In genomic region chr18:30359521-30359920, GRCh38 we compare ENCODE assay signal across 17 cellular contexts.
DNase-seq lines count a peak whose midpoint lies in the region; ATAC-seq and TF ChIP-seq lines count a peak whose summit lies in the region.
"Had no signal": no experiment of that assay in that cellular context is flagged by ENCODE, and none has a peak within 500 bp of the region (broad histone marks: within the 10 kb centered on the region; RNA-seq: fewer than 3 reads in every experiment).

No MANE protein-coding gene starts in this region.

- no peaks in the 10 kb centered on the region for H3K79me2 ChIP-seq in PC-3 (ENCODE audit: low read length)

- no peaks in the 10 kb centered on the region for H3K36me3 Mint-ChIP-seq in naive thymus-derived CD8-positive, alpha-beta T cell
- no peaks in the 10 kb centered on the region for H3K36me3 Mint-ChIP-seq in activated CD4-positive, alpha-beta T cell treated with anti-CD3 and anti-CD28 coated beads, Interleukin-2, amount 10 ng/mL, durations not matched to agents 7 days and 5 days (ENCODE audit: low read depth)

- POLR2A ChIA-PET in PC-3 (lab: Charles Lee; ENCODE audit: unreplicated experiment): no interaction called here
- POLR2A ChIA-PET in naive thymus-derived CD8-positive, alpha-beta T cell (lab: Charles Lee): no interaction called here
- POLR2A ChIA-PET in activated CD4-positive, alpha-beta T cell treated with anti-CD3 and anti-CD28 coated beads, Interleukin-2, amount 10 ng/mL, durations not matched to agents 7 days and 5 days (lab: Charles Lee): no interaction called here

- H3K4me3 ChIP-seq in PC-3 (ENCODE audit: low read length) (no peak overlapping the region), epithelial cell of esophagus (ENCODE audit: low read length) (no peak overlapping the region), sigmoid colon (no peak overlapping the region)
- H3K4me3 ChIP-seq: SJSA1 had no signal

- TF ChIP-seq CTCF in PC-3 (conservative IDR thresholded peaks at IDR 0.05; ENCODE audit: low read depth, low read length): no peak
- TF ChIP-seq CTCF in epithelial cell of esophagus (IDR thresholded peaks at IDR 0.05; ENCODE audit: insufficient read depth, low read depth, low read length, missing control alignments): no peak
- TF ChIP-seq CTCF in sigmoid colon (IDR thresholded peaks at IDR 0.05): no peak

- no peaks in the 10 kb centered on the region for H3K9me2 ChIP-seq in PC-3 (replicated peaks; ENCODE audit: low read length)

- H3F3A ChIP-seq in PC-3 (ENCODE audit: low read length, unreplicated experiment): no peaks in the 10 kb centered on the region

- peak; percentile 38 for DNase-seq in Daoy (ENCODE audit: low read depth)
- peak; percentile 44 for DNase-seq in HT1080 (ENCODE audit: low read depth)
- DNase-seq in PC-3: peak; percentile 32
- peak; percentile 90 for DNase-seq in epithelial cell of esophagus (ENCODE audit: low read depth)
- no peak for DNase-seq in sigmoid colon
- no peak for DNase-seq in naive thymus-derived CD8-positive, alpha-beta T cell
- no peak for DNase-seq in HuH-7 (ENCODE audit: low spot score)
- no peak for DNase-seq in activated CD4-positive, alpha-beta T cell treated with anti-CD3 and anti-CD28 coated beads, Interleukin-2, amount 10 ng/mL, durations not matched to agents 7 days and 5 days
- DNase-seq: CD4-positive, alpha-beta T cell; Kasumi-1; NCI-H1092; NCI-H1694; NCI-H446 treated with DMSO at 0.1 percent for 48 hours; NCI-H748 treated with DMSO at 0.1 percent for 48 hours; RPMI8226 had no signal

- intact Hi-C loops in PC-3 (cut with micrococcal nuclease) (no loop called here), sigmoid colon (cut with DNase I) (no loop called here)

- H3K9me3 ChIP-seq in PC-3 (ENCODE audit: low read length): no peaks in the 10 kb centered on the region
- no peaks in the 10 kb centered on the region for H3K9me3 ChIP-seq in sigmoid colon
- H3K9me3 ChIP-seq: SJSA1 had no signal

- no peak overlapping the region for H3K9ac ChIP-seq in PC-3 (ENCODE audit: low read length)

- H3K9me3 Mint-ChIP-seq in naive thymus-derived CD8-positive, alpha-beta T cell: peaks cover 0 to 9% (median 1%) of the 10 kb centered on the region in 9 donors
- H3K9me3 Mint-ChIP-seq in activated CD4-positive, alpha-beta T cell treated with anti-CD3 and anti-CD28 coated beads, Interleukin-2, amount 10 ng/mL, durations not matched to agents 7 days and 5 days: no peaks in the 10 kb centered on the region
- H3K9me3 Mint-ChIP-seq: CD4-positive, alpha-beta T cell had no signal

- no peaks in the 10 kb centered on the region for H4K20me1 ChIP-seq in PC-3 (ENCODE audit: low read length)

- no peak overlapping the region for H3K4me2 ChIP-seq in PC-3 (ENCODE audit: low read length)

- no peaks in the 10 kb centered on the region for H3K27me3 ChIP-seq in PC-3 (ENCODE audit: low read length)
- H3K27me3 ChIP-seq in sigmoid colon: no peaks in the 10 kb centered on the region
- H3K27me3 ChIP-seq: SJSA1 had no signal

- peak; percentile 37 for ATAC-seq in PC-3
- no peak for ATAC-seq in naive thymus-derived CD8-positive, alpha-beta T cell

- H3K4me1 ChIP-seq in PC-3 (ENCODE audit: insufficient read depth, low read length): peaks cover 13% of the 10 kb centered on the region; the same call in 1 of the 2 replicates
- H3K4me1 ChIP-seq in sigmoid colon: no peaks in the 10 kb centered on the region
- H3K4me1 ChIP-seq: SJSA1 had no signal

- CTCF ChIA-PET in PC-3 (lab: Charles Lee): no interaction called here
- CTCF ChIA-PET in activated CD4-positive, alpha-beta T cell treated with anti-CD3 and anti-CD28 coated beads, Interleukin-2, amount 10 ng/mL, durations not matched to agents 7 days and 5 days (lab: Charles Lee): no interaction called here

- no peaks in the 10 kb centered on the region for H3K4me1 Mint-ChIP-seq in naive thymus-derived CD8-positive, alpha-beta T cell
- H3K4me1 Mint-ChIP-seq in activated CD4-positive, alpha-beta T cell treated with anti-CD3 and anti-CD28 coated beads, Interleukin-2, amount 10 ng/mL, durations not matched to agents 7 days and 5 days: no peaks in the 10 kb centered on the region
- H3K4me1 Mint-ChIP-seq: B cell had no signal

- H3K27ac Mint-ChIP-seq in naive thymus-derived CD8-positive, alpha-beta T cell: no peak overlapping the region
- H3K27ac Mint-ChIP-seq in activated CD4-positive, alpha-beta T cell treated with anti-CD3 and anti-CD28 coated beads, Interleukin-2, amount 10 ng/mL, durations not matched to agents 7 days and 5 days: no peak overlapping the region
- H3K27ac Mint-ChIP-seq: B cell; CD4-positive, alpha-beta T cell had no signal

- no peak overlapping the region for H3K4me3 Mint-ChIP-seq in naive thymus-derived CD8-positive, alpha-beta T cell
- no peak overlapping the region for H3K4me3 Mint-ChIP-seq in activated CD4-positive, alpha-beta T cell treated with anti-CD3 and anti-CD28 coated beads, Interleukin-2, amount 10 ng/mL, durations not matched to agents 7 days and 5 days
- H3K4me3 Mint-ChIP-seq: B cell; CD4-positive, alpha-beta T cell had no signal

- peak overlapping the region; percentile 0; the same call in 1 of the 2 replicates for H3K27ac ChIP-seq in PC-3 (ENCODE audit: low read length)
- H3K27ac ChIP-seq in sigmoid colon: no peak overlapping the region
- H3K27ac ChIP-seq: SJSA1 had no signal

- TF ChIP-seq EP300 in sigmoid colon (IDR thresholded peaks at IDR 0.05): no peak

- no TSS peak for BruUV-seq in PC-3 (replicated peaks; lab: Mats Ljungman, UMichigan)

- WGBS in sigmoid colon, 2 donors: 79 to 80% methylated on average over 3 of the region's 3 CpGs

- no peak for TF ChIP-seq POLR2A in sigmoid colon (IDR thresholded peaks at IDR 0.05)

- peak overlapping the region; percentile 27; the same call in 1 of the 2 replicates for H2AFZ ChIP-seq in PC-3 (ENCODE audit: low read length)

- H3K36me3 ChIP-seq in PC-3 (ENCODE audit: low read depth, low read length) (no peaks in the 10 kb centered on the region), sigmoid colon (no peaks in the 10 kb centered on the region)
- H3K36me3 ChIP-seq: SJSA1 had no signal

- H3K27me3 Mint-ChIP-seq in naive thymus-derived CD8-positive, alpha-beta T cell: no peaks in the 10 kb centered on the region
- H3K27me3 Mint-ChIP-seq in activated CD4-positive, alpha-beta T cell treated with anti-CD3 and anti-CD28 coated beads, Interleukin-2, amount 10 ng/mL, durations not matched to agents 7 days and 5 days: no peaks in the 10 kb centered on the region
- H3K27me3 Mint-ChIP-seq: B cell; CD4-positive, alpha-beta T cell had no signal

Comparison
In these comparisons a context has a peak if more than half of its experiments do, and no peak if none do; other contexts are left out.
1. DNase-seq: peak in Daoy (single experiment), HT1080 (single experiment), PC-3 (single experiment) and epithelial cell of esophagus (single experiment); none in sigmoid colon (single experiment), naive thymus-derived CD8-positive, alpha-beta T cell (0 of 10), HuH-7 (single experiment) and activated CD4-positive, alpha-beta T cell treated with anti-CD3 and anti-CD28 coated beads, Interleukin-2, amount 10 ng/mL, durations not matched to agents 7 days and 5 days (single experiment).